In genomic region chr1:22749919-22750670, GRCh38 we compare ENCODE assay signal across 9 cellular contexts. TPM values are rescaled to one million over a fixed set of nuclear protein-coding genes. Genes with fewer than 3 reads are reported as not detected.
DNase-seq lines count a peak whose midpoint lies in the region; ATAC-seq and TF ChIP-seq lines count a peak whose summit lies in the region.
"Had no signal": no experiment of that assay in that cellular context is flagged by ENCODE, and none has a peak within 500 bp of the region (broad histone marks: within the 10 kb centered on the region; RNA-seq: fewer than 3 reads in every experiment).

No MANE protein-coding gene starts in this region.

- peak overlapping the region; percentile 59 for H3K27ac Mint-ChIP-seq in Caco-2 (ENCODE audit: unreplicated experiment)
- H3K27ac Mint-ChIP-seq: IgD-negative memory B cell had no signal

- H3K4me3 Mint-ChIP-seq in Caco-2 (ENCODE audit: unreplicated experiment), result no peak overlapping the region
- H3K4me3 Mint-ChIP-seq: IgD-negative memory B cell had no signal

- H3K36me3 Mint-ChIP-seq in Caco-2 (ENCODE audit: insufficient read depth, unreplicated experiment), result no peaks in the 10 kb centered on the region
- H3K36me3 Mint-ChIP-seq: IgD-negative memory B cell had no signal

- DNase-seq in Caco-2, result peak in 1 of 2 experiments; percentile 45
- peak; percentile 6 for DNase-seq in KG1 (lab: John Stamatoyannopoulos, UW)
- peak; percentile 84 for DNase-seq in amniotic stem cell (lab: John Stamatoyannopoulos, UW)
- DNase-seq in left colon, result peak in 1 of 2 donors; percentile 59
- peak; percentile 50 for DNase-seq in thoracic aorta (ENCODE audit: low spot score)
- no peak for DNase-seq in DMS79 (lab: John Stamatoyannopoulos, UW)
- no peak for DNase-seq in effector CD8-positive, alpha-beta T cell (lab: John Stamatoyannopoulos, UW)
- DNase-seq in cerebellar cortex (ENCODE audit: low spot score), result no peak

- H3K27me3 ChIP-seq in Caco-2 (replicated peaks; ENCODE audit: control insufficient read depth, insufficient read depth, low read length) (no peaks in the 10 kb centered on the region), thoracic aorta (replicated peaks; ENCODE audit: insufficient read depth) (no peaks in the 10 kb centered on the region)

- H3K9me3 Mint-ChIP-seq in Caco-2 (ENCODE audit: unreplicated experiment), result no peaks in the 10 kb centered on the region

- no peak for TF ChIP-seq CTCF in Caco-2 (IDR thresholded peaks at IDR 0.05; ENCODE audit: insufficient read depth in 1 of 2, low read depth in 1 of 2, low read length in 1 of 2, severe bottlenecking in 1 of 2, unreplicated experiment in 1 of 2)
- no peak for TF ChIP-seq CTCF in thoracic aorta (IDR thresholded peaks at IDR 0.05)

- ATAC-seq in left colon (peak; percentile 69), thoracic aorta (ENCODE audit: insufficient number of reproducible peaks, low FRiP score, low read depth) (no peak)

- no peak overlapping the region for H3K4me3 ChIP-seq in Caco-2 (ENCODE audit: low read depth, low read length)
- no peak overlapping the region for H3K4me3 ChIP-seq in thoracic aorta

- H3K36me3 ChIP-seq in Caco-2 (ENCODE audit: control insufficient read depth, insufficient read depth, low read length) (no peaks in the 10 kb centered on the region; the same call in 1 of the 2 replicates), thoracic aorta (no peaks in the 10 kb centered on the region)

- H3K27ac ChIP-seq in thoracic aorta, result peak overlapping the region; percentile 62 to 74

- POLR2A ChIA-PET in Caco-2 (lab: Charles Lee), result no interaction called here

- CTCF ChIA-PET in Caco-2 (lab: Charles Lee), result interaction anchor here (0.7 to 2.0 kb wide), 4 partner anchors 46 to 135 kb away, joined by 3 to 6 read pairs (median 4); no protein-coding TSS in a partner anchor

- peaks cover 17% of the 10 kb centered on the region for H3K4me1 Mint-ChIP-seq in Caco-2 (ENCODE audit: low read depth, unreplicated experiment)

- no peaks in the 10 kb centered on the region for H3K9me3 ChIP-seq in Caco-2
- H3K9me3 ChIP-seq in thoracic aorta, result no peaks in the 10 kb centered on the region

- peaks cover 7% of the 10 kb centered on the region for H3K4me1 ChIP-seq in Caco-2
- peaks cover 7 to 30% of the 10 kb centered on the region in 2 donors for H3K4me1 ChIP-seq in thoracic aorta (ENCODE audit: control insufficient read depth in 1 of 2, low read depth in 2 of 2)

- intact Hi-C loops in Caco-2 (cut with micrococcal nuclease; ENCODE audit: unreplicated experiment) (loop anchor here (1.0 kb wide), 1 partner anchor 41 kb away; no protein-coding TSS in a partner anchor), left colon (cut with DNase I, micrococcal nuclease) (no loop called here)

- no peaks in the 10 kb centered on the region for H3K27me3 Mint-ChIP-seq in Caco-2 (ENCODE audit: insufficient read depth, unreplicated experiment)

- no TSS peak for BruUV-seq in Caco-2 (replicated peaks; lab: Mats Ljungman, UMichigan)

RNA-seq across cellular contexts. Expression of gene EPHB2, which starts 39.5 kb away (rescaled TPM):
- total RNA-seq in Caco-2 (2022), result 30.1 and 31.5 TPM in 2 replicates
- total RNA-seq in left colon, result 10 to 100 TPM; 43.3 to 72.8 TPM
- total RNA-seq in thoracic aorta, result 10 to 100 TPM in 1 of 2 donors, 1 to 10 TPM in 1; 9.3 to 10.0 TPM

Comparison
In these comparisons a context has a peak if more than half of its experiments do, and no peak if none do; other contexts are left out.
1. DNase-seq: peak in KG1 (single experiment), amniotic stem cell (single experiment) and thoracic aorta (single experiment); none in DMS79 (single experiment), effector CD8-positive, alpha-beta T cell (single experiment) and cerebellar cortex (single experiment).